In genomic region chr2:190637903-190638618, GRCh38 we compare ENCODE assay signal across 12 cellular contexts. TPM values are rescaled to one million over a fixed set of nuclear protein-coding genes. Genes with fewer than 3 reads are reported as not detected.
DNase-seq lines count a peak whose midpoint lies in the region; ATAC-seq lines count a peak whose summit lies in the region.
"Had no signal": no experiment of that assay in that cellular context is flagged by ENCODE, and none has a peak within 500 bp of the region (broad histone marks: within the 10 kb centered on the region; RNA-seq: fewer than 3 reads in every experiment).

No MANE protein-coding gene starts in this region.

- H3K27ac ChIP-seq in right cardiac atrium (ENCODE audit: low read length), result peak overlapping the region; percentile 95
- H3K27ac ChIP-seq in rectal smooth muscle tissue (ENCODE audit: low read depth, low read length), result peak overlapping the region; percentile 47

- WGBS in right cardiac atrium, result 29% methylated on average over 8 of the region's 8 CpGs

- intact Hi-C loops in right cardiac atrium (cut with DNase I) (loop anchor here in 1 of 4 donors (5.0 kb wide), 1 partner anchor 106 kb away; the partner anchor contains the start of gene NEMP2), posterior vena cava (cut with DNase I) (no loop called here)

- no peaks in the 10 kb centered on the region for H3K9me3 ChIP-seq in right cardiac atrium (ENCODE audit: control insufficient read depth, low read length)

- DNase-seq in COLO829 (ENCODE audit: low spot score), result peak; percentile 32
- DNase-seq in amniotic epithelial cell (ENCODE audit: low read depth), result peak; percentile 48
- peak; percentile 85 to 90 (median 85) for DNase-seq in right cardiac atrium
- DNase-seq in NCI-H446 treated with DMSO at 0.1 percent for 48 hours (lab: John Stamatoyannopoulos, UW), result no peak
- DNase-seq in posterior vena cava (ENCODE audit: low spot score), result no peak
- no peak for DNase-seq in DMS 273 treated with DMSO at 0.1 percent for 48 hours (lab: John Stamatoyannopoulos, UW)
- no peak for DNase-seq in stimulated activated CD4-positive, alpha-beta T cell treated with anti-CD3 and anti-CD28 coated beads, Interleukin-1b, Interleukin-23, amount 100 ng/mL, for 48 hours
- DNase-seq: activated effector memory CD4-positive, alpha-beta T cell treated with anti-CD3 and anti-CD28 coated beads, Interleukin-2, amount 50 U/mL, for 16 hours; CD8-positive, alpha-beta memory T cell; erythroblast; HFFc6 had no signal

- H3K36me3 ChIP-seq in rectal smooth muscle tissue (ENCODE audit: control insufficient read depth, insufficient read depth, low read length), result no peaks in the 10 kb centered on the region

- no peaks in the 10 kb centered on the region for H3K27me3 ChIP-seq in right cardiac atrium (ENCODE audit: control insufficient read depth, insufficient read depth)
- H3K27me3 ChIP-seq in rectal smooth muscle tissue (ENCODE audit: control insufficient read depth, insufficient read depth, low read length), result no peaks in the 10 kb centered on the region

- ATAC-seq in right cardiac atrium, result peak; percentile 82 to 87

- no peak overlapping the region for H3K9ac ChIP-seq in rectal smooth muscle tissue (ENCODE audit: low read length)

- H3K4me3 ChIP-seq in right cardiac atrium (ENCODE audit: low read length) (no peak overlapping the region), rectal smooth muscle tissue (ENCODE audit: low read length) (no peak overlapping the region)

- H3K4me1 ChIP-seq in right cardiac atrium (ENCODE audit: control insufficient read depth, insufficient read depth, low read length) (peaks cover 9% of the 10 kb centered on the region), rectal smooth muscle tissue (ENCODE audit: control insufficient read depth, insufficient read depth, low read length) (peaks cover 16% of the 10 kb centered on the region)

RNA-seq across cellular contexts. Expression of gene NAB1, which starts 10.8 kb away (rescaled TPM):
- 10 to 100 TPM; 58.8 to 65.5 (median 60.7) TPM for total RNA-seq in right cardiac atrium
- 17.6 TPM for polyA plus RNA-seq in right cardiac atrium
- total RNA-seq in posterior vena cava, result 10 to 100 TPM; 40.9 to 41.7 TPM

Comparison
In these comparisons a context has a peak if more than half of its experiments do, and no peak if none do; other contexts are left out.
1. DNase-seq: peak in COLO829 (single experiment), amniotic epithelial cell (single experiment) and right cardiac atrium (3 of 3); none in NCI-H446 treated with DMSO at 0.1 percent for 48 hours (single experiment), posterior vena cava (single experiment), DMS 273 treated with DMSO at 0.1 percent for 48 hours (single experiment) and stimulated activated CD4-positive, alpha-beta T cell treated with anti-CD3 and anti-CD28 coated beads, Interleukin-1b, Interleukin-23, amount 100 ng/mL, for 48 hours (single experiment).